ENCODE assay signal across 29 cellular contexts in the genomic region with DNA sequence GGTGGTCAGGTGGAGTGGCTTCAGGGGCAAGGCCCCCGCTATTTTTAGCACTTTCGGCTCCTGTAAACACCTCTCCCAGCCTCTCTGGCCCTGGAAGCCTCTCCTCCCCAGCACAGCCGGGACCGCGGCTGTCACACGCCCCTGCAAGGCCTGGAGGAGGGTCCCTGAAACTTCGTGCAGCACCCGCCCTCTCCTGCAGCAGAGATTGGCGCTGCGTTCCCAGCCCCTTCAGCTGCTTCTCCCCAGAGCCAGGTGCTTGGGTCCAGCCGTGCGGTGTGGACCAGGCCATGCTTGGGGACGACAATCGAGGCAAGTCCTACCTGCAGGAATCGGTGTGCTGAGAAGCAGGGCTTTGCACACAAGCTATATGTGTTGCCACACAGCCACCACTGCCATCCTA. TPM values are rescaled to one million over a fixed set of nuclear protein-coding genes. Genes with fewer than 3 reads are reported as not detected.
DNase-seq lines count a peak whose midpoint lies in the region; ATAC-seq and TF ChIP-seq lines count a peak whose summit lies in the region.
"Had no signal": no experiment of that assay in that cellular context is flagged by ENCODE, and none has a peak within 500 bp of the region (broad histone marks: within the 10 kb centered on the region; RNA-seq: fewer than 3 reads in every experiment).

No MANE protein-coding gene starts in this region.

- H3K23ac ChIP-seq in H9 (ENCODE audit: insufficient read length, low read depth, low read length), result no peak overlapping the region

- no peak for ATAC-seq in GM18520 (IDR thresholded peaks at IDR 0.05; ENCODE audit: unreplicated experiment)
- ATAC-seq: A549; naive thymus-derived CD8-positive, alpha-beta T cell; right cardiac atrium had no signal

- no peak overlapping the region for H4K8ac ChIP-seq in H9 (replicated peaks; ENCODE audit: insufficient read length, low read depth, low read length)

- no peak overlapping the region for H3T11ph ChIP-seq in H9 (ENCODE audit: low read length)

- no peak overlapping the region for H2AK5ac ChIP-seq in H9 (ENCODE audit: insufficient read length, low read length)

- no peaks in the 10 kb centered on the region for H3K79me1 ChIP-seq in H9 (ENCODE audit: insufficient read depth, low read depth, low read length, poor library complexity, severe bottlenecking)

- H3K9ac ChIP-seq in H9 (ENCODE audit: extremely low read depth, insufficient read length, low read length), result no peak overlapping the region
- H3K9ac ChIP-seq in neural progenitor cell, result peak overlapping the region; percentile 15
- H3K9ac ChIP-seq: KMS-11, parathyroid adenoma had no signal

- H3K27ac ChIP-seq in H9 (ENCODE audit: insufficient read length, low read depth, low read length) (no peak overlapping the region), WERI-Rb-1 (peak overlapping the region; percentile 74), neural progenitor cell (peak overlapping the region; percentile 58)
- H3K27ac ChIP-seq: A549, epithelial cell of prostate, KMS-11, parathyroid adenoma had no signal

- no peaks in the 10 kb centered on the region for H3K23me2 ChIP-seq in H9 (ENCODE audit: insufficient read length, low read depth, low read length, poor library complexity, severe bottlenecking)

- no peak for TF ChIP-seq CTCF in H9 (conservative IDR thresholded peaks at IDR 0.05)
- no peak for TF ChIP-seq CTCF in WERI-Rb-1 (IDR thresholded peaks at IDR 0.05; ENCODE audit: low read depth, low read length)
- no peak for TF ChIP-seq CTCF in neural progenitor cell (IDR thresholded peaks at IDR 0.05)

- no peaks in the 10 kb centered on the region for H3K4me1 ChIP-seq in H9 (ENCODE audit: insufficient read depth, low read length)
- peaks cover 14% of the 10 kb centered on the region for H3K4me1 ChIP-seq in neural progenitor cell
- H3K4me1 ChIP-seq: A549, parathyroid adenoma had no signal

- H3K36me3 ChIP-seq in WERI-Rb-1, result no peaks in the 10 kb centered on the region
- no peaks in the 10 kb centered on the region for H3K36me3 ChIP-seq in neural progenitor cell

- H2AFZ ChIP-seq in H9 (ENCODE audit: low read length), result no peak overlapping the region
- no peak overlapping the region for H2AFZ ChIP-seq in neural progenitor cell (replicated peaks)
- H2AFZ ChIP-seq: parathyroid adenoma had no signal

- no peak overlapping the region for H3K4me3 Mint-ChIP-seq in H9
- no peak overlapping the region for H3K4me3 Mint-ChIP-seq in neural progenitor cell
- H3K4me3 Mint-ChIP-seq: activated CD4-positive, alpha-beta memory T cell treated with anti-CD3 and anti-CD28 coated beads for 36 hours; activated T-helper 1 cell treated with anti-CD3 and anti-CD28 coated beads, Interleukin-12 subunit alpha, Interleukin-12 subunit beta, Interleukin-2, Interleukin-4 antibody, amounts not matched to agents 30 ng/mL and 10 ng/mL and 1 ng/mL, durations not matched to agents 14 hours and 24 hours and 36 hours; CD8-positive, alpha-beta memory T cell; naive thymus-derived CD8-positive, alpha-beta T cell; type B pancreatic cell had no signal

- H2BK5ac ChIP-seq in H9 (ENCODE audit: insufficient read length, low read length), result no peak overlapping the region

- no peaks in the 10 kb centered on the region for H3K27me3 Mint-ChIP-seq in H9 (ENCODE audit: low read depth)
- no peaks in the 10 kb centered on the region for H3K27me3 Mint-ChIP-seq in neural progenitor cell (ENCODE audit: insufficient read depth, low read depth)
- H3K27me3 Mint-ChIP-seq: activated CD4-positive, alpha-beta memory T cell treated with anti-CD3 and anti-CD28 coated beads for 36 hours; CD8-positive, alpha-beta memory T cell; naive thymus-derived CD8-positive, alpha-beta T cell; type B pancreatic cell had no signal

- WGBS in H9 (ENCODE audit: extremely low coverage, insufficient read length, low lambda C conversion rate), result no CpG with 5 or more reads among the region's 15 CpGs

- H3K4me2 ChIP-seq in H9 (ENCODE audit: insufficient read depth, insufficient read length, low read length) (no peak overlapping the region), neural progenitor cell (no peak overlapping the region)
- H3K4me2 ChIP-seq: A549, KMS-11 had no signal

- H3K9me3 ChIP-seq in H9 (ENCODE audit: control insufficient read depth, low read depth, low read length) (no peaks in the 10 kb centered on the region), WERI-Rb-1 (ENCODE audit: severe bottlenecking) (no peaks in the 10 kb centered on the region), neural progenitor cell (ENCODE audit: low read depth) (no peaks in the 10 kb centered on the region)
- H3K9me3 ChIP-seq: A549 had no signal

- H3K27ac Mint-ChIP-seq in H9 (peak overlapping the region in 2 of 3 experiments; percentile 49 to 83; a peak in 4 of 7 replicates), neural progenitor cell (peak overlapping the region; percentile 46)
- H3K27ac Mint-ChIP-seq: activated CD4-positive, alpha-beta memory T cell treated with anti-CD3 and anti-CD28 coated beads for 36 hours; activated T-helper 1 cell treated with anti-CD3 and anti-CD28 coated beads, Interleukin-12 subunit alpha, Interleukin-12 subunit beta, Interleukin-2, Interleukin-4 antibody, amounts not matched to agents 30 ng/mL and 10 ng/mL and 1 ng/mL, durations not matched to agents 14 hours and 24 hours and 36 hours; CD8-positive, alpha-beta memory T cell had no signal

- no peak overlapping the region for H3K14ac ChIP-seq in H9 (ENCODE audit: insufficient read depth, low read length)

- no peaks in the 10 kb centered on the region for H3K27me3 ChIP-seq in H9 (ENCODE audit: insufficient read depth, low read length)
- no peaks in the 10 kb centered on the region for H3K27me3 ChIP-seq in WERI-Rb-1 (ENCODE audit: insufficient read depth, low read depth, severe bottlenecking)
- no peaks in the 10 kb centered on the region for H3K27me3 ChIP-seq in neural progenitor cell

- no peak overlapping the region for H4K91ac ChIP-seq in H9 (ENCODE audit: insufficient read length, low read depth, low read length)

- H3K4me1 Mint-ChIP-seq in H9, result peaks cover 7 to 18% of the 10 kb centered on the region in 2 experiments; a peak in 3 of 4 replicates
- H3K4me1 Mint-ChIP-seq in neural progenitor cell, result peaks cover 3% of the 10 kb centered on the region
- H3K4me1 Mint-ChIP-seq: CD8-positive, alpha-beta memory T cell had no signal

- H3F3A ChIP-seq in neural progenitor cell (ENCODE audit: low read depth), result no peaks in the 10 kb centered on the region

- peak overlapping the region; percentile 61 for H3K18ac ChIP-seq in H9 (ENCODE audit: insufficient read length, low read depth, low read length)

- H3K36me3 Mint-ChIP-seq in H9 (ENCODE audit: insufficient read depth in 1 of 3, low read depth in 3 of 3), result peaks cover 0 to 9% (median 0%) of the 10 kb centered on the region in 3 experiments; a peak in 3 of 7 replicates
- H3K36me3 Mint-ChIP-seq in neural progenitor cell, result peaks cover 5% of the 10 kb centered on the region
- H3K36me3 Mint-ChIP-seq: activated CD4-positive, alpha-beta memory T cell treated with anti-CD3 and anti-CD28 coated beads for 36 hours; naive thymus-derived CD8-positive, alpha-beta T cell; type B pancreatic cell had no signal

- H4K20me1 ChIP-seq in H9 (ENCODE audit: control insufficient read depth, insufficient read depth, insufficient read length) (no peaks in the 10 kb centered on the region), neural progenitor cell (ENCODE audit: low read depth) (no peaks in the 10 kb centered on the region)

- DNase-seq in NCI-H510A (lab: John Stamatoyannopoulos, UW) (peak; percentile 59), NCI-H510A treated with DMSO at 0.1 percent for 48 hours (lab: John Stamatoyannopoulos, UW) (no peak), H9 (peak; percentile 48), WERI-Rb-1 (no peak), neural progenitor cell (ENCODE audit: low spot score) (no peak), germinal center (ENCODE audit: low spot score) (no peak)
- DNase-seq in activated naive CD4-positive, alpha-beta T cell (lab: John Stamatoyannopoulos, UW), result no peak
- DNase-seq: activated CD4-positive, alpha-beta memory T cell treated with anti-CD3 and anti-CD28 coated beads for 36 hours; activated CD8-positive, alpha-beta memory T cell treated with anti-CD3 and anti-CD28 coated beads, Interleukin-2, amount 50 U/mL, for 4 hours; activated naive CD4-positive, alpha-beta T cell treated with anti-CD3 and anti-CD28 coated beads, Interleukin-2, amount 50 U/mL, for 16 hours; amygdala; CD8-positive, alpha-beta memory T cell; effector CD4-positive, alpha-beta T cell; GDM1; glutamatergic neuron; islet precursor cell; midbrain; naive thymus-derived CD8-positive, alpha-beta T cell; NCI-H1694 treated with DMSO at 0.1 percent for 48 hours; right cardiac atrium; stimulated activated CD4-positive, alpha-beta T cell treated with anti-CD3 and anti-CD28 coated beads, Interleukin-4, amount 100 ng/mL, for 1 hour; T-helper 1 cell had no signal

- H3K9me3 Mint-ChIP-seq in H9, result no peaks in the 10 kb centered on the region
- no peaks in the 10 kb centered on the region for H3K9me3 Mint-ChIP-seq in neural progenitor cell
- H3K9me3 Mint-ChIP-seq: activated CD4-positive, alpha-beta memory T cell treated with anti-CD3 and anti-CD28 coated beads for 36 hours; activated T-helper 1 cell treated with anti-CD3 and anti-CD28 coated beads, Interleukin-12 subunit alpha, Interleukin-12 subunit beta, Interleukin-2, Interleukin-4 antibody, amounts not matched to agents 30 ng/mL and 10 ng/mL and 1 ng/mL, durations not matched to agents 14 hours and 24 hours and 36 hours; naive thymus-derived CD8-positive, alpha-beta T cell; type B pancreatic cell had no signal

- no peaks in the 10 kb centered on the region for H3K79me2 ChIP-seq in H9 (ENCODE audit: insufficient read depth, low read length)
- no peaks in the 10 kb centered on the region for H3K79me2 ChIP-seq in neural progenitor cell (ENCODE audit: low read depth)
- H3K79me2 ChIP-seq: parathyroid adenoma had no signal

- no peak overlapping the region for H2BK12ac ChIP-seq in H9 (ENCODE audit: insufficient read length, low read depth, low read length)

- H2BK120ac ChIP-seq in H9 (ENCODE audit: low read depth, low read length, poor library complexity, severe bottlenecking), result no peak overlapping the region

- no peak overlapping the region for H2BK20ac ChIP-seq in H9 (ENCODE audit: low read depth, low read length, poor library complexity, severe bottlenecking)

- H4K5ac ChIP-seq in H9 (ENCODE audit: insufficient read length, low read depth, low read length), result no peak overlapping the region

- no peak overlapping the region for H3K4ac ChIP-seq in H9 (ENCODE audit: low read depth, low read length)

- H2BK15ac ChIP-seq in H9 (ENCODE audit: low read depth, low read length), result no peak overlapping the region

- no peak overlapping the region for H3K56ac ChIP-seq in H9 (ENCODE audit: insufficient read length, low read depth, low read length)

- H3K4me3 ChIP-seq in WERI-Rb-1 (ENCODE audit: low read depth, low read length), result no peak overlapping the region
- no peak overlapping the region for H3K4me3 ChIP-seq in neural progenitor cell
- H3K4me3 ChIP-seq: A549 had no signal

RNA-seq across cellular contexts. Expression of a gene that starts 27.9 kb away (rescaled TPM):
- 9.6 TPM in 2 replicates for total RNA-seq in H9 (2021)
- 15.7 and 18.1 TPM in 2 replicates for total RNA-seq in neural progenitor cell (ENCODE audit: low replicate concordance)

Comparison
In these comparisons a context has a peak if more than half of its experiments do, and no peak if none do; other contexts are left out.
1. DNase-seq: peak in NCI-H510A (single experiment) and H9 (single experiment); none in NCI-H510A treated with DMSO at 0.1 percent for 48 hours (single experiment), WERI-Rb-1 (single experiment), neural progenitor cell (single experiment), activated naive CD4-positive, alpha-beta T cell (0 of 4) and germinal center (single experiment).